7 cellular contexts compared by ENCODE assay signal in genomic region chr20:62367136-62367482, GRCh38. TPM values are rescaled to one million over a fixed set of nuclear protein-coding genes. Genes with fewer than 3 reads are reported as not detected.
A peak's percentile ranks its signal among the peaks of the same experiment; 100 is the strongest.
DNase-seq lines count a peak whose midpoint lies in the region; ATAC-seq and TF ChIP-seq lines count a peak whose summit lies in the region.

TSS of gene LAMA5 (minus strand) at chr20:62367312. CDS start at chr20:62367245, 67 bp downstream.

- H3K27me3 ChIP-seq in right atrium auricular region (no peaks in the 10 kb centered on the region), rectal smooth muscle tissue (ENCODE audit: control insufficient read depth, insufficient read depth, low read length) (peaks cover 7% of the 10 kb centered on the region)

- peak within 1 kb of the TSS; percentile 21 for H3K9ac ChIP-seq in rectal smooth muscle tissue (ENCODE audit: low read length)

- peak within 1 kb of the TSS; percentile 63 for H3K4me3 ChIP-seq in GM12865 (ENCODE audit: low read depth, low read length)
- peak within 1 kb of the TSS; percentile 73 for H3K4me3 ChIP-seq in LNCaP clone FGC (ENCODE audit: low read depth, low read length)
- peak within 1 kb of the TSS; percentile 89 to 95 for H3K4me3 ChIP-seq in right atrium auricular region
- peak within 1 kb of the TSS; percentile 73 for H3K4me3 ChIP-seq in rectal smooth muscle tissue (ENCODE audit: low read length)

- TF ChIP-seq CTCF in GM12865 (IDR thresholded peaks at IDR 0.05; ENCODE audit: insufficient read depth, low read depth, low read length, missing control alignments) (no peak), LNCaP clone FGC (IDR thresholded peaks at IDR 0.05; ENCODE audit: control insufficient read depth, extremely low read depth, insufficient read depth) (no peak), right atrium auricular region (IDR thresholded peaks at IDR 0.05) (no peak)

- ATAC-seq in HG02981 (IDR thresholded peaks at IDR 0.05; ENCODE audit: unreplicated experiment) (no peak), HG02571 (IDR thresholded peaks at IDR 0.05; ENCODE audit: unreplicated experiment) (no peak)

- no peaks in the 10 kb centered on the region for H3K9me3 ChIP-seq in right atrium auricular region

- H3K4me1 ChIP-seq in right atrium auricular region (peaks cover 0 to 88% of the 10 kb centered on the region in 2 donors), rectal smooth muscle tissue (ENCODE audit: control insufficient read depth, insufficient read depth, low read length) (peaks cover 71% of the 10 kb centered on the region)

- H3K36me3 ChIP-seq in right atrium auricular region (no peaks in the 10 kb centered on the region), rectal smooth muscle tissue (ENCODE audit: control insufficient read depth, insufficient read depth, low read length) (peaks cover under 1% of the 10 kb centered on the region)

- DNase-seq in GM12865 (ENCODE audit: low read depth) (peak; percentile 48), LNCaP clone FGC (ENCODE audit: low read depth) (no peak), right atrium auricular region (ENCODE audit: low spot score) (no peak)

- H3K27ac ChIP-seq in angular gyrus (ENCODE audit: low read depth, low read length): peak within 1 kb of the TSS; percentile 35
- peak within 1 kb of the TSS; percentile 95 to 98 for H3K27ac ChIP-seq in right atrium auricular region
- peak within 1 kb of the TSS; percentile 96 for H3K27ac ChIP-seq in rectal smooth muscle tissue (ENCODE audit: low read depth, low read length)

RNA-seq across cellular contexts. Expression of gene LAMA5, which starts in this region (rescaled TPM):
- 10 to 100 TPM; 61.1 to 69.4 TPM for total RNA-seq in right atrium auricular region

Comparison
In these comparisons a context has a peak if more than half of its experiments do, and no peak if none do; other contexts are left out.
1. H3K27ac ChIP-seq: peak in every context shown above with its lines; median percentile 96 in right atrium auricular region; 96 in rectal smooth muscle tissue; 35 in angular gyrus.